In genomic region chr7:100719523-100720319, GRCh38 we compare ENCODE assay signal across 1 cellular context.
TF ChIP-seq lines count a peak whose summit lies in the region.

No MANE protein-coding gene starts in this region.

TF ChIP-seq in HepG2, 621 proteins besides CTCF, POLR2A, EP300 and RAD21 (continued from another document and continues in another):
- TF ChIP-seq AFF4 (CRISPR knock-in tag; IDR thresholded peaks at IDR 0.05) = no peak
- TF ChIP-seq CBX1 (IDR thresholded peaks at IDR 0.05; ENCODE audit: low read depth) = no peak
- no peak for TF ChIP-seq MAFF (IDR thresholded peaks at IDR 0.05; ENCODE audit: low read depth, low read length)
- TF ChIP-seq, protein P1, sequence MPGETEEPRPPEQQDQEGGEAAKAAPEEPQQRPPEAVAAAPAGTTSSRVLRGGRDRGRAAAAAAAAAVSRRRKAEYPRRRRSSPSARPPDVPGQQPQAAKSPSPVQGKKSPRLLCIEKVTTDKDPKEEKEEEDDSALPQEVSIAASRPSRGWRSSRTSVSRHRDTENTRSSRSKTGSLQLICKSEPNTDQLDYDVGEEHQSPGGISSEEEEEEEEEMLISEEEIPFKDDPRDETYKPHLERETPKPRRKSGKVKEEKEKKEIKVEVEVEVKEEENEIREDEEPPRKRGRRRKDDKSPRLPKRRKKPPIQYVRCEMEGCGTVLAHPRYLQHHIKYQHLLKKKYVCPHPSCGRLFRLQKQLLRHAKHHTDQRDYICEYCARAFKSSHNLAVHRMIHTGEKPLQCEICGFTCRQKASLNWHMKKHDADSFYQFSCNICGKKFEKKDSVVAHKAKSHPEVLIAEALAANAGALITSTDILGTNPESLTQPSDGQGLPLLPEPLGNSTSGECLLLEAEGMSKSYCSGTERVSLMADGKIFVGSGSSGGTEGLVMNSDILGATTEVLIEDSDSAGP (CRISPR knock-in tag; IDR thresholded peaks at IDR 0.05; ENCODE audit: borderline replicate concordance) = 0 out of 2 replicates have a peak, but pooled peaks have one; percentile 8
- TF ChIP-seq ZNF333 (CRISPR knock-in tag; IDR thresholded peaks at IDR 0.05; ENCODE audit: borderline replicate concordance) = peak; percentile 46; the same call in 1 of the 2 replicates
- TF ChIP-seq PRDM10 (CRISPR knock-in tag; IDR thresholded peaks at IDR 0.05; ENCODE audit: low read depth) = 0 out of 2 replicates have a peak, but pooled peaks have one; percentile 16
- TF ChIP-seq NCOA5 (CRISPR knock-in tag; IDR thresholded peaks at IDR 0.05) = no peak
- TF ChIP-seq HOXA9 (CRISPR knock-in tag; IDR thresholded peaks at IDR 0.05; ENCODE audit: borderline replicate concordance) = no peak
- no peak for TF ChIP-seq THAP9 (CRISPR knock-in tag; IDR thresholded peaks at IDR 0.05; ENCODE audit: borderline replicate concordance)
- TF ChIP-seq, protein P2, sequence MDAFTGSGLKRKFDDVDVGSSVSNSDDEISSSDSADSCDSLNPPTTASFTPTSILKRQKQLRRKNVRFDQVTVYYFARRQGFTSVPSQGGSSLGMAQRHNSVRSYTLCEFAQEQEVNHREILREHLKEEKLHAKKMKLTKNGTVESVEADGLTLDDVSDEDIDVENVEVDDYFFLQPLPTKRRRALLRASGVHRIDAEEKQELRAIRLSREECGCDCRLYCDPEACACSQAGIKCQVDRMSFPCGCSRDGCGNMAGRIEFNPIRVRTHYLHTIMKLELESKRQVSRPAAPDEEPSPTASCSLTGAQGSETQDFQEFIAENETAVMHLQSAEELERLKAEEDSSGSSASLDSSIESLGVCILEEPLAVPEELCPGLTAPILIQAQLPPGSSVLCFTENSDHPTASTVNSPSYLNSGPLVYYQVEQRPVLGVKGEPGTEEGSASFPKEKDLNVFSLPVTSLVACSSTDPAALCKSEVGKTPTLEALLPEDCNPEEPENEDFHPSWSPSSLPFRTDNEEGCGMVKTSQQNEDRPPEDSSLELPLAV (CRISPR knock-in tag; conservative IDR thresholded peaks at IDR 0.05; ENCODE audit: low read depth) = no peak
- no peak for TF ChIP-seq KAT7 (CRISPR knock-in tag; IDR thresholded peaks at IDR 0.05; ENCODE audit: borderline replicate concordance)
- TF ChIP-seq, protein P3, sequence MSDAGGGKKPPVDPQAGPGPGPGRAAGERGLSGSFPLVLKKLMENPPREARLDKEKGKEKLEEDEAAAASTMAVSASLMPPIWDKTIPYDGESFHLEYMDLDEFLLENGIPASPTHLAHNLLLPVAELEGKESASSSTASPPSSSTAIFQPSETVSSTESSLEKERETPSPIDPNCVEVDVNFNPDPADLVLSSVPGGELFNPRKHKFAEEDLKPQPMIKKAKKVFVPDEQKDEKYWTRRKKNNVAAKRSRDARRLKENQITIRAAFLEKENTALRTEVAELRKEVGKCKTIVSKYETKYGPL (CRISPR knock-in tag; IDR thresholded peaks at IDR 0.05) = no peak
- TF ChIP-seq, protein P4, sequence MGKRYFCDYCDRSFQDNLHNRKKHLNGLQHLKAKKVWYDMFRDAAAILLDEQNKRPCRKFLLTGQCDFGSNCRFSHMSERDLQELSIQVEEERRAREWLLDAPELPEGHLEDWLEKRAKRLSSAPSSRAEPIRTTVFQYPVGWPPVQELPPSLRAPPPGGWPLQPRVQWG (CRISPR knock-in tag; IDR thresholded peaks at IDR 0.05; ENCODE audit: borderline replicate concordance, low read depth) = no peak
- TF ChIP-seq ZNF629 (CRISPR knock-in tag; conservative IDR thresholded peaks at IDR 0.05) = peak; percentile 99
- TF ChIP-seq ZNF737 (CRISPR knock-in tag; IDR thresholded peaks at IDR 0.05; ENCODE audit: borderline replicate concordance) = no peak
- TF ChIP-seq, protein P5, sequence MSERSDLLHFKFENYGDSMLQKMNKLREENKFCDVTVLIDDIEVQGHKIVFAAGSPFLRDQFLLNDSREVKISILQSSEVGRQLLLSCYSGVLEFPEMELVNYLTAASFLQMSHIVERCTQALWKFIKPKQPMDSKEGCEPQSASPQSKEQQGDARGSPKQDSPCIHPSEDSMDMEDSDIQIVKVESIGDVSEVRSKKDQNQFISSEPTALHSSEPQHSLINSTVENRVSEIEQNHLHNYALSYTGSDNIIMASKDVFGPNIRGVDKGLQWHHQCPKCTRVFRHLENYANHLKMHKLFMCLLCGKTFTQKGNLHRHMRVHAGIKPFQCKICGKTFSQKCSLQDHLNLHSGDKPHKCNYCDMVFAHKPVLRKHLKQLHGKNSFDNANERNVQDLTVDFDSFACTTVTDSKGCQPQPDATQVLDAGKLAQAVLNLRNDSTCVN (CRISPR knock-in tag; IDR thresholded peaks at IDR 0.05; ENCODE audit: borderline replicate concordance) = no peak
- peak; percentile 70 for TF ChIP-seq BRD4 (CRISPR knock-in tag; IDR thresholded peaks at IDR 0.05)
- TF ChIP-seq, protein P6, sequence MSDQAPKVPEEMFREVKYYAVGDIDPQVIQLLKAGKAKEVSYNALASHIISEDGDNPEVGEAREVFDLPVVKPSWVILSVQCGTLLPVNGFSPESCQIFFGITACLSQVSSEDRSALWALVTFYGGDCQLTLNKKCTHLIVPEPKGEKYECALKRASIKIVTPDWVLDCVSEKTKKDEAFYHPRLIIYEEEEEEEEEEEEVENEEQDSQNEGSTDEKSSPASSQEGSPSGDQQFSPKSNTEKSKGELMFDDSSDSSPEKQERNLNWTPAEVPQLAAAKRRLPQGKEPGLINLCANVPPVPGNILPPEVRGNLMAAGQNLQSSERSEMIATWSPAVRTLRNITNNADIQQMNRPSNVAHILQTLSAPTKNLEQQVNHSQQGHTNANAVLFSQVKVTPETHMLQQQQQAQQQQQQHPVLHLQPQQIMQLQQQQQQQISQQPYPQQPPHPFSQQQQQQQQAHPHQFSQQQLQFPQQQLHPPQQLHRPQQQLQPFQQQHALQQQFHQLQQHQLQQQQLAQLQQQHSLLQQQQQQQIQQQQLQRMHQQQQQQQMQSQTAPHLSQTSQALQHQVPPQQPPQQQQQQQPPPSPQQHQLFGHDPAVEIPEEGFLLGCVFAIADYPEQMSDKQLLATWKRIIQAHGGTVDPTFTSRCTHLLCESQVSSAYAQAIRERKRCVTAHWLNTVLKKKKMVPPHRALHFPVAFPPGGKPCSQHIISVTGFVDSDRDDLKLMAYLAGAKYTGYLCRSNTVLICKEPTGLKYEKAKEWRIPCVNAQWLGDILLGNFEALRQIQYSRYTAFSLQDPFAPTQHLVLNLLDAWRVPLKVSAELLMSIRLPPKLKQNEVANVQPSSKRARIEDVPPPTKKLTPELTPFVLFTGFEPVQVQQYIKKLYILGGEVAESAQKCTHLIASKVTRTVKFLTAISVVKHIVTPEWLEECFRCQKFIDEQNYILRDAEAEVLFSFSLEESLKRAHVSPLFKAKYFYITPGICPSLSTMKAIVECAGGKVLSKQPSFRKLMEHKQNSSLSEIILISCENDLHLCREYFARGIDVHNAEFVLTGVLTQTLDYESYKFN (CRISPR knock-in tag; conservative IDR thresholded peaks at IDR 0.05) = peak; percentile 91
- no peak for TF ChIP-seq ZNF577 (CRISPR knock-in tag; IDR thresholded peaks at IDR 0.05; ENCODE audit: borderline replicate concordance, low read depth)
- peak; percentile 60 for TF ChIP-seq MED1 (CRISPR knock-in tag; IDR thresholded peaks at IDR 0.05)
- peak; percentile 24; the same call in 1 of the 2 replicates for TF ChIP-seq ZNF276 (CRISPR knock-in tag; IDR thresholded peaks at IDR 0.05; ENCODE audit: low read depth)
- TF ChIP-seq PPARG (CRISPR knock-in tag; conservative IDR thresholded peaks at IDR 0.05) = no peak
- TF ChIP-seq TAF15 (IDR thresholded peaks at IDR 0.05; ENCODE audit: low read depth, low read length, poor library complexity, severe bottlenecking) = no peak
- TF ChIP-seq ZNF205 (CRISPR knock-in tag; IDR thresholded peaks at IDR 0.05) = peak; percentile 68; the same call in 1 of the 2 replicates
- TF ChIP-seq KDM2A (CRISPR knock-in tag; IDR thresholded peaks at IDR 0.05; ENCODE audit: borderline replicate concordance, low read depth) = no peak
- TF ChIP-seq, protein P7, sequence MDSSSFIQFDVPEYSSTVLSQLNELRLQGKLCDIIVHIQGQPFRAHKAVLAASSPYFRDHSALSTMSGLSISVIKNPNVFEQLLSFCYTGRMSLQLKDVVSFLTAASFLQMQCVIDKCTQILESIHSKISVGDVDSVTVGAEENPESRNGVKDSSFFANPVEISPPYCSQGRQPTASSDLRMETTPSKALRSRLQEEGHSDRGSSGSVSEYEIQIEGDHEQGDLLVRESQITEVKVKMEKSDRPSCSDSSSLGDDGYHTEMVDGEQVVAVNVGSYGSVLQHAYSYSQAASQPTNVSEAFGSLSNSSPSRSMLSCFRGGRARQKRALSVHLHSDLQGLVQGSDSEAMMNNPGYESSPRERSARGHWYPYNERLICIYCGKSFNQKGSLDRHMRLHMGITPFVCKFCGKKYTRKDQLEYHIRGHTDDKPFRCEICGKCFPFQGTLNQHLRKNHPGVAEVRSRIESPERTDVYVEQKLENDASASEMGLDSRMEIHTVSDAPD (CRISPR knock-in tag; IDR thresholded peaks at IDR 0.05) = no peak
- TF ChIP-seq ZNF230 (CRISPR knock-in tag; IDR thresholded peaks at IDR 0.05) = peak; percentile 31; the same call in 1 of the 2 replicates
- no peak for TF ChIP-seq ZNF24 (IDR thresholded peaks at IDR 0.05)
- no peak for TF ChIP-seq MLLT10 (CRISPR knock-in tag; IDR thresholded peaks at IDR 0.05)
